ENCODE assay signal across 1 cellular context in genomic region chr3:111027868-111028267, GRCh38.
TF ChIP-seq lines count a peak whose summit lies in the region.

No MANE protein-coding gene starts in this region.

TF ChIP-seq in GM23338, 12 proteins besides CTCF, POLR2A, EP300 and RAD21 (continued from another document):
- TF ChIP-seq ZNF462 (CRISPR knock-in tag; IDR thresholded peaks at IDR 0.05), result no peak
